ENCODE assay signal across 1 cellular context in the genomic region with DNA sequence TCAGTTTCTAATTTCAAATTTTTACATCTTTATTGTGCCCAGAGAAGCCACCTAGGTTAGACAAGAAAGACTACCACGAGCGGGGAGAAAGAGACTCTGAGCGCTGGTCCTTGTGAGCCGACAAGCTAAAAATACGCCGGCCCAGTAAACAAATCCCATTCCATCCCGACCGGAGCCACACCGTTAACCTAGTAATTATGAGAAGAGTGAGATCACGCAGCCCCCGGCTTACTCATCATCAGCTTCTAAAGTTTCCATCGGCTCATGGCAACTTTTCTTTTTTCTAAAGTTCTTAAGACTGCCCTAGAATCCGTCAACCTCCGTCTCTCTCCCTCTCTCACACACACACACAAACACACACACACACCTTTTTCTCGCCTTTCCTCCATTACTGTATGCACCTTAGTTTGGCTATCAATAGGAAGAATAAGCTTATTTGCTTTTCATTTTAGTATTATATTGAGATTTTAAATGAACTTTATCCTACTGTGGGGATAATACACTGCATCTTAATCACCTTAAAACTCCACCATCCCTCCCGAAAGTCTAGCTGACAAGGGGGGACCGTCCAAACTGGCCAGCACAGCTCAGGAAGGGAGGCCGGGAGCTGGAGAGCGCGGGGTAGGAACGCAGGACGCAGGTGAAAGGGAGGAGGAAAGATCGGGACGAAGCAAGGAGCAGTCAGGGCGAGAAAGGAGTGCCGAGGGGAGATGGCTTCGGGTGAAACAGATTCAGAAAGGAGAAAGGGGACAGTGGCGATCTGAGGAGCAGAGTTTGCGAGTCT.
TF ChIP-seq lines count a peak whose summit lies in the region.

No MANE protein-coding gene starts in this region.

TF ChIP-seq in endothelial cell of umbilical vein, 7 proteins besides CTCF, POLR2A, EP300 and RAD21 (continued from another document):
- no peak for TF ChIP-seq POLR2AphosphoS5 (IDR thresholded peaks at IDR 0.05; ENCODE audit: insufficient read depth, low read depth, low read length)
